In the genomic region with DNA sequence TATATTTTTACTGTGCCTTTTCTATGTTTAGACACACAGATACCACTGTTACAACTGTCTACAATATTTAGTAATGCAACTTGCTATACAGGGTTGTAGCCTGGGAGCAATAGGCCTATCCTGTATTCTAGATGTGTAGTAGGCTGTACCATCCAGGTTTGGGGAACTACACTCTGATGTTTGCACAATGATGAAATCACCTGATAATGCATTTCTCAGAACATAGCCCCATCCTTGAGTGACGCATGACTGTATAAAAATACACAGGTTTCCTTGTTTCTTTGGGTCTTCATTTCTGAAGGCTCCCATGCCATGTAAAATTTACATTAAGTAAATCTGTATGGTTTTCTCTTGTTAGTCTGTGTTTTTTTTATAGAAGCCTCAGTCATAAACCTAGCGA, we compare ENCODE assay signal across 28 cellular contexts.
"Had no signal": no experiment of that assay in that cellular context is flagged by ENCODE, and none has a peak within 500 bp of the region (broad histone marks: within the 10 kb centered on the region; RNA-seq: fewer than 3 reads in every experiment).

No MANE protein-coding gene starts in this region.

- H3K36me3 ChIP-seq: ascending aorta, breast epithelium, esophagus muscularis mucosa, gastrocnemius medialis, heart left ventricle had no signal

- DNase-seq: activated CD4-positive, alpha-beta memory T cell treated with anti-CD3 and anti-CD28 coated beads, Interleukin-2, amount 10 ng/mL, durations not matched to agents 7 days and 5 days; activated CD4-positive, alpha-beta T cell treated with anti-CD3 and anti-CD28 coated beads for 1 hour; activated CD4-positive, alpha-beta T cell treated with anti-CD3 and anti-CD28 coated beads for 4 hours; activated CD4-positive, alpha-beta T cell treated with anti-CD3 and anti-CD28 coated beads, Interleukin-2, amount 10 ng/mL, durations not matched to agents 7 days and 5 days; activated CD4-positive, alpha-beta T cell treated with anti-CD3 and anti-CD28 coated beads, Interleukin-2, amount 50 U/mL, for 4 hours; activated CD8-positive, alpha-beta memory T cell treated with anti-CD3 and anti-CD28 coated beads, Interleukin-2, amount 50 U/mL, for 48 hours; activated gamma-delta T cell; activated naive CD4-positive, alpha-beta T cell; activated naive CD4-positive, alpha-beta T cell treated with anti-CD3 and anti-CD28 coated beads, Interleukin-2, amount 10 ng/mL, durations not matched to agents 7 days and 5 days; activated naive CD8-positive, alpha-beta T cell treated with anti-CD3 and anti-CD28 coated beads, Interleukin-2, amount 10 ng/mL, durations not matched to agents 7 days and 5 days; activated T-cell treated with anti-CD3 and anti-CD28 coated beads for 4 hours; activated T-cell treated with anti-CD3 and anti-CD28 coated beads, Interleukin-2, amount 50 U/mL, for 24 hours; activated T-cell treated with anti-CD3 and anti-CD28 coated beads, Interleukin-2, amount 50 U/mL, for 72 hours; cortex of kidney; dermis blood vessel endothelial cell; effector CD4-positive, alpha-beta T cell; effector memory CD8-positive, alpha-beta T cell; erythroblast; foreskin keratinocyte; gastrocnemius medialis; glutamatergic neuron; heart left ventricle; T-helper 2 cell had no signal

- H3K27me3 ChIP-seq: ascending aorta, breast epithelium, foreskin keratinocyte had no signal

- H3K4me3 ChIP-seq: ascending aorta, breast epithelium, esophagus muscularis mucosa, gastrocnemius medialis, heart left ventricle had no signal

- FAIRE-seq: colon, TTC549 had no signal
